ENCODE assay signal across 1 cellular context in genomic region chr1:182839209-182840065, GRCh38.
A peak's percentile ranks its signal among the peaks of the same experiment; 100 is the strongest.
TF ChIP-seq lines count a peak whose summit lies in the region.

TSS of gene DHX9 (plus strand) at chr1:182839347. CDS start at chr1:182842567, 3,220 bp downstream.

TF ChIP-seq in K562, 482 proteins besides CTCF, POLR2A, EP300 and RAD21 (continued from another document and continues in another):
- peak; percentile 48 for TF ChIP-seq CHD7 (IDR thresholded peaks at IDR 0.05; ENCODE audit: low read depth, low read length)
- peak; percentile 79; the same call in 1 of the 2 replicates for TF ChIP-seq GTF2F1 (IDR thresholded peaks at IDR 0.05; ENCODE audit: low read depth, low read length)
- TF ChIP-seq PML (IDR thresholded peaks at IDR 0.05; ENCODE audit: low read length): peak; percentile 91
- TF ChIP-seq HLTF (IDR thresholded peaks at IDR 0.05): peak; percentile 68
- 0 out of 2 replicates have a peak, but pooled peaks have one; percentile 30 for TF ChIP-seq TCF7L2 (IDR thresholded peaks at IDR 0.05; ENCODE audit: low read depth, low read length)
- peak; percentile 58 for TF ChIP-seq CCNT2 (IDR thresholded peaks at IDR 0.05; ENCODE audit: borderline replicate concordance, extremely low read depth, insufficient read length, low read depth, low read length)
- TF ChIP-seq RREB1 (CRISPR knock-in tag; IDR thresholded peaks at IDR 0.05): 0 out of 2 replicates have a peak, but pooled peaks have one; percentile 14
- TF ChIP-seq NFXL1 (CRISPR knock-in tag; IDR thresholded peaks at IDR 0.05): no peak
- TF ChIP-seq SOX6 (IDR thresholded peaks at IDR 0.05): peak; percentile 70
- TF ChIP-seq RBM34 (IDR thresholded peaks at IDR 0.05; ENCODE audit: borderline replicate concordance, insufficient read depth, low read length): no peak
- TF ChIP-seq, protein P1, sequence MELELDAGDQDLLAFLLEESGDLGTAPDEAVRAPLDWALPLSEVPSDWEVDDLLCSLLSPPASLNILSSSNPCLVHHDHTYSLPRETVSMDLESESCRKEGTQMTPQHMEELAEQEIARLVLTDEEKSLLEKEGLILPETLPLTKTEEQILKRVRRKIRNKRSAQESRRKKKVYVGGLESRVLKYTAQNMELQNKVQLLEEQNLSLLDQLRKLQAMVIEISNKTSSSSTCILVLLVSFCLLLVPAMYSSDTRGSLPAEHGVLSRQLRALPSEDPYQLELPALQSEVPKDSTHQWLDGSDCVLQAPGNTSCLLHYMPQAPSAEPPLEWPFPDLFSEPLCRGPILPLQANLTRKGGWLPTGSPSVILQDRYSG (tag; conservative IDR thresholded peaks at IDR 0.05; ENCODE audit: low read depth): no peak
- TF ChIP-seq LARP7 (IDR thresholded peaks at IDR 0.05): no peak; the same call in 1 of the 2 replicates
- TF ChIP-seq ZNF24 (IDR thresholded peaks at IDR 0.05): peak; percentile 70
- peak; percentile 34; the same call in 1 of the 2 replicates for TF ChIP-seq ZNF583 (CRISPR knock-in tag; IDR thresholded peaks at IDR 0.05)
- TF ChIP-seq TAL1 (IDR thresholded peaks at IDR 0.05): peak; percentile 92
- TF ChIP-seq, protein P2, sequence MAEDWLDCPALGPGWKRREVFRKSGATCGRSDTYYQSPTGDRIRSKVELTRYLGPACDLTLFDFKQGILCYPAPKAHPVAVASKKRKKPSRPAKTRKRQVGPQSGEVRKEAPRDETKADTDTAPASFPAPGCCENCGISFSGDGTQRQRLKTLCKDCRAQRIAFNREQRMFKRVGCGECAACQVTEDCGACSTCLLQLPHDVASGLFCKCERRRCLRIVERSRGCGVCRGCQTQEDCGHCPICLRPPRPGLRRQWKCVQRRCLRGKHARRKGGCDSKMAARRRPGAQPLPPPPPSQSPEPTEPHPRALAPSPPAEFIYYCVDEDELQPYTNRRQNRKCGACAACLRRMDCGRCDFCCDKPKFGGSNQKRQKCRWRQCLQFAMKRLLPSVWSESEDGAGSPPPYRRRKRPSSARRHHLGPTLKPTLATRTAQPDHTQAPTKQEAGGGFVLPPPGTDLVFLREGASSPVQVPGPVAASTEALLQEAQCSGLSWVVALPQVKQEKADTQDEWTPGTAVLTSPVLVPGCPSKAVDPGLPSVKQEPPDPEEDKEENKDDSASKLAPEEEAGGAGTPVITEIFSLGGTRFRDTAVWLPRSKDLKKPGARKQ (CRISPR knock-in tag; IDR thresholded peaks at IDR 0.05): no peak
- TF ChIP-seq FOXP1 (CRISPR knock-in tag; IDR thresholded peaks at IDR 0.05): peak; percentile 43; the same call in 1 of the 2 replicates
- peak; percentile 90 for TF ChIP-seq PRPF4 (IDR thresholded peaks at IDR 0.05; ENCODE audit: insufficient read depth, low read depth, low read length, poor library complexity, severe bottlenecking)
- peak in 1 of 2 experiments; percentile 59; a peak in 2 of 4 replicates for TF ChIP-seq TEAD1 (CRISPR knock-in tag; IDR thresholded peaks at IDR 0.05)
- peak; percentile 70; the same call in 1 of the 2 replicates for TF ChIP-seq KLF1 (tag; IDR thresholded peaks at IDR 0.05)
- TF ChIP-seq FIP1L1 (IDR thresholded peaks at IDR 0.05; ENCODE audit: low read depth, low read length, poor library complexity, severe bottlenecking): peak; percentile 96
- no peak for TF ChIP-seq COPS2 (conservative IDR thresholded peaks at IDR 0.05)
- TF ChIP-seq, protein P3, sequence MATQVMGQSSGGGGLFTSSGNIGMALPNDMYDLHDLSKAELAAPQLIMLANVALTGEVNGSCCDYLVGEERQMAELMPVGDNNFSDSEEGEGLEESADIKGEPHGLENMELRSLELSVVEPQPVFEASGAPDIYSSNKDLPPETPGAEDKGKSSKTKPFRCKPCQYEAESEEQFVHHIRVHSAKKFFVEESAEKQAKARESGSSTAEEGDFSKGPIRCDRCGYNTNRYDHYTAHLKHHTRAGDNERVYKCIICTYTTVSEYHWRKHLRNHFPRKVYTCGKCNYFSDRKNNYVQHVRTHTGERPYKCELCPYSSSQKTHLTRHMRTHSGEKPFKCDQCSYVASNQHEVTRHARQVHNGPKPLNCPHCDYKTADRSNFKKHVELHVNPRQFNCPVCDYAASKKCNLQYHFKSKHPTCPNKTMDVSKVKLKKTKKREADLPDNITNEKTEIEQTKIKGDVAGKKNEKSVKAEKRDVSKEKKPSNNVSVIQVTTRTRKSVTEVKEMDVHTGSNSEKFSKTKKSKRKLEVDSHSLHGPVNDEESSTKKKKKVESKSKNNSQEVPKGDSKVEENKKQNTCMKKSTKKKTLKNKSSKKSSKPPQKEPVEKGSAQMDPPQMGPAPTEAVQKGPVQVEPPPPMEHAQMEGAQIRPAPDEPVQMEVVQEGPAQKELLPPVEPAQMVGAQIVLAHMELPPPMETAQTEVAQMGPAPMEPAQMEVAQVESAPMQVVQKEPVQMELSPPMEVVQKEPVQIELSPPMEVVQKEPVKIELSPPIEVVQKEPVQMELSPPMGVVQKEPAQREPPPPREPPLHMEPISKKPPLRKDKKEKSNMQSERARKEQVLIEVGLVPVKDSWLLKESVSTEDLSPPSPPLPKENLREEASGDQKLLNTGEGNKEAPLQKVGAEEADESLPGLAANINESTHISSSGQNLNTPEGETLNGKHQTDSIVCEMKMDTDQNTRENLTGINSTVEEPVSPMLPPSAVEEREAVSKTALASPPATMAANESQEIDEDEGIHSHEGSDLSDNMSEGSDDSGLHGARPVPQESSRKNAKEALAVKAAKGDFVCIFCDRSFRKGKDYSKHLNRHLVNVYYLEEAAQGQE (CRISPR knock-in tag; IDR thresholded peaks at IDR 0.05; ENCODE audit: low read depth): peak; percentile 59; the same call in 1 of the 2 replicates
- TF ChIP-seq SP2 (IDR thresholded peaks at IDR 0.05; ENCODE audit: extremely low read depth, low read depth, low read length, poor library complexity, severe bottlenecking): no peak
- TF ChIP-seq ZSCAN29 (IDR thresholded peaks at IDR 0.05): no peak; the same call in none of the 2 replicates
- peak; percentile 80 for TF ChIP-seq TFAP4 (CRISPR knock-in tag; IDR thresholded peaks at IDR 0.05; ENCODE audit: borderline replicate concordance)
- TF ChIP-seq, protein P4, sequence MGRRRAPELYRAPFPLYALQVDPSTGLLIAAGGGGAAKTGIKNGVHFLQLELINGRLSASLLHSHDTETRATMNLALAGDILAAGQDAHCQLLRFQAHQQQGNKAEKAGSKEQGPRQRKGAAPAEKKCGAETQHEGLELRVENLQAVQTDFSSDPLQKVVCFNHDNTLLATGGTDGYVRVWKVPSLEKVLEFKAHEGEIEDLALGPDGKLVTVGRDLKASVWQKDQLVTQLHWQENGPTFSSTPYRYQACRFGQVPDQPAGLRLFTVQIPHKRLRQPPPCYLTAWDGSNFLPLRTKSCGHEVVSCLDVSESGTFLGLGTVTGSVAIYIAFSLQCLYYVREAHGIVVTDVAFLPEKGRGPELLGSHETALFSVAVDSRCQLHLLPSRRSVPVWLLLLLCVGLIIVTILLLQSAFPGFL (CRISPR knock-in tag; IDR thresholded peaks at IDR 0.05): peak; percentile 62; the same call in 1 of the 2 replicates
- 0 out of 2 replicates have a peak, but pooled peaks have one; percentile 64 for TF ChIP-seq ZFPM2 (CRISPR knock-in tag; IDR thresholded peaks at IDR 0.05)
- TF ChIP-seq FOXJ2 (tag; IDR thresholded peaks at IDR 0.05): peak; percentile 74; the same call in 1 of the 2 replicates
